Comparison of ENCODE assay signal across 10 cellular contexts in the genomic region with DNA sequence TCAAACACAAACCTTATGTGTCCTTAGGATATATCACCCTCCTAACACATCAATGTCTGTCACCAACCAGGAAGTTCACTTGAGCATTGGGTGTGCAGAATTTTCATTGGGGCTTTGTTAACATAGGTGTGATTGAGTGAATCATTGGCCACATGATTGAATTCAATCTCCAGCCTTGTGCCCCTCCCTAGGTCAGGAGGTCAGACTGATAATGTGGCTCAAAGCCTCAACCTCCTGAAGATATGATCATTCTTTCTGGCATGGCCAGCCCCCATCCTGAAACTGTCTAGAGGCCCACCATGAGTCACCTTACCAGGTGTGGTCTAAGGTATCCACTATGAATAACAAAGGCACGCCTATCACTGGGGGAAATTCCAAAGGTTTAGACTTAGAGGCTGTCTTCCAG.
DNase-seq lines count a peak whose midpoint lies in the region; ATAC-seq lines count a peak whose summit lies in the region.
"Had no signal": no experiment of that assay in that cellular context is flagged by ENCODE, and none has a peak within 500 bp of the region (broad histone marks: within the 10 kb centered on the region; RNA-seq: fewer than 3 reads in every experiment).

No MANE protein-coding gene starts in this region.

- ATAC-seq in stimulated activated naive CD8-positive, alpha-beta T cell treated with anti-CD3 and anti-CD28 coated beads, Interleukin-15, Interleukin-2, amounts not matched to agents 100 U/mL and 50 U/mL, for 24 hours: peak; percentile 96
- ATAC-seq in Right ventricle myocardium superior (ENCODE audit: poor library complexity): no peak
- ATAC-seq: naive thymus-derived CD4-positive, alpha-beta T cell had no signal

- POLR2A ChIA-PET in activated CD4-positive, alpha-beta memory T cell treated with anti-CD3 and anti-CD28 coated beads, Interleukin-2, amount 10 ng/mL, durations not matched to agents 7 days and 5 days (lab: Charles Lee): interaction anchor here (1.6 kb wide), 1 partner anchor 91 kb away, joined by 4 read pairs; no protein-coding TSS in a partner anchor

- CTCF ChIA-PET in activated CD4-positive, alpha-beta memory T cell treated with anti-CD3 and anti-CD28 coated beads, Interleukin-2, amount 10 ng/mL, durations not matched to agents 7 days and 5 days (lab: Charles Lee): no interaction called here

- intact Hi-C loops in Right ventricle myocardium superior (cut with DNase I): no loop called here

- H3K27ac Mint-ChIP-seq in activated CD4-positive, alpha-beta memory T cell treated with anti-CD3 and anti-CD28 coated beads, Interleukin-2, amount 10 ng/mL, durations not matched to agents 7 days and 5 days: peak overlapping the region; percentile 55

- H3K27me3 Mint-ChIP-seq in activated CD4-positive, alpha-beta memory T cell treated with anti-CD3 and anti-CD28 coated beads, Interleukin-2, amount 10 ng/mL, durations not matched to agents 7 days and 5 days: no peaks in the 10 kb centered on the region
- H3K27me3 Mint-ChIP-seq: naive thymus-derived CD4-positive, alpha-beta T cell had no signal

- peak; percentile 9 to 30 for DNase-seq in activated CD4-positive, alpha-beta T cell treated with anti-CD3 and anti-CD28 coated beads, Interleukin-2, amount 50 U/mL, for 48 hours
- no peak for DNase-seq in activated CD4-positive, alpha-beta T cell treated with anti-CD3 and anti-CD28 coated beads, Interleukin-2, amount 50 U/mL, for 1 hour
- DNase-seq in activated CD4-positive, alpha-beta memory T cell treated with anti-CD3 and anti-CD28 coated beads, Interleukin-2, amount 10 ng/mL, durations not matched to agents 7 days and 5 days: peak; percentile 17
- peak; percentile 74 for DNase-seq in iPS DF 19.7 (ENCODE audit: low read depth, low spot score)
- peak; percentile 28 for DNase-seq in stimulated activated naive CD8-positive, alpha-beta T cell treated with anti-CD3 and anti-CD28 coated beads, Interleukin-15, Interleukin-2, amounts not matched to agents 100 U/mL and 50 U/mL, for 24 hours
- no peak for DNase-seq in globus pallidus (ENCODE audit: low spot score)
- no peak for DNase-seq in Right ventricle myocardium superior
- DNase-seq in NCI-H1930 (lab: John Stamatoyannopoulos, UW): no peak
- DNase-seq: SIG-M5 had no signal

- H3K4me3 Mint-ChIP-seq in activated CD4-positive, alpha-beta memory T cell treated with anti-CD3 and anti-CD28 coated beads, Interleukin-2, amount 10 ng/mL, durations not matched to agents 7 days and 5 days: no peak overlapping the region
- H3K4me3 Mint-ChIP-seq: naive thymus-derived CD4-positive, alpha-beta T cell had no signal

- H3K36me3 Mint-ChIP-seq in activated CD4-positive, alpha-beta memory T cell treated with anti-CD3 and anti-CD28 coated beads, Interleukin-2, amount 10 ng/mL, durations not matched to agents 7 days and 5 days (ENCODE audit: low read depth): peaks cover 52% of the 10 kb centered on the region

- no peaks in the 10 kb centered on the region for H3K9me3 Mint-ChIP-seq in activated CD4-positive, alpha-beta memory T cell treated with anti-CD3 and anti-CD28 coated beads, Interleukin-2, amount 10 ng/mL, durations not matched to agents 7 days and 5 days

- peaks cover 18% of the 10 kb centered on the region for H3K4me1 Mint-ChIP-seq in activated CD4-positive, alpha-beta memory T cell treated with anti-CD3 and anti-CD28 coated beads, Interleukin-2, amount 10 ng/mL, durations not matched to agents 7 days and 5 days

Comparison
In these comparisons a context has a peak if more than half of its experiments do, and no peak if none do; other contexts are left out.
1. DNase-seq: peak in activated CD4-positive, alpha-beta T cell treated with anti-CD3 and anti-CD28 coated beads, Interleukin-2, amount 50 U/mL, for 48 hours (2 of 2), activated CD4-positive, alpha-beta memory T cell treated with anti-CD3 and anti-CD28 coated beads, Interleukin-2, amount 10 ng/mL, durations not matched to agents 7 days and 5 days (single experiment), iPS DF 19.7 (single experiment) and stimulated activated naive CD8-positive, alpha-beta T cell treated with anti-CD3 and anti-CD28 coated beads, Interleukin-15, Interleukin-2, amounts not matched to agents 100 U/mL and 50 U/mL, for 24 hours (single experiment); none in activated CD4-positive, alpha-beta T cell treated with anti-CD3 and anti-CD28 coated beads, Interleukin-2, amount 50 U/mL, for 1 hour (single experiment), globus pallidus (single experiment), Right ventricle myocardium superior (single experiment) and NCI-H1930 (0 of 2).